In genomic region chr21:28992526-28993292, GRCh38 we compare ENCODE assay signal across 8 cellular contexts. TPM values are rescaled to one million over a fixed set of nuclear protein-coding genes. Genes with fewer than 3 reads are reported as not detected.
A peak's percentile ranks its signal among the peaks of the same experiment; 100 is the strongest.
DNase-seq lines count a peak whose midpoint lies in the region; ATAC-seq and TF ChIP-seq lines count a peak whose summit lies in the region.

A gene with protein sequence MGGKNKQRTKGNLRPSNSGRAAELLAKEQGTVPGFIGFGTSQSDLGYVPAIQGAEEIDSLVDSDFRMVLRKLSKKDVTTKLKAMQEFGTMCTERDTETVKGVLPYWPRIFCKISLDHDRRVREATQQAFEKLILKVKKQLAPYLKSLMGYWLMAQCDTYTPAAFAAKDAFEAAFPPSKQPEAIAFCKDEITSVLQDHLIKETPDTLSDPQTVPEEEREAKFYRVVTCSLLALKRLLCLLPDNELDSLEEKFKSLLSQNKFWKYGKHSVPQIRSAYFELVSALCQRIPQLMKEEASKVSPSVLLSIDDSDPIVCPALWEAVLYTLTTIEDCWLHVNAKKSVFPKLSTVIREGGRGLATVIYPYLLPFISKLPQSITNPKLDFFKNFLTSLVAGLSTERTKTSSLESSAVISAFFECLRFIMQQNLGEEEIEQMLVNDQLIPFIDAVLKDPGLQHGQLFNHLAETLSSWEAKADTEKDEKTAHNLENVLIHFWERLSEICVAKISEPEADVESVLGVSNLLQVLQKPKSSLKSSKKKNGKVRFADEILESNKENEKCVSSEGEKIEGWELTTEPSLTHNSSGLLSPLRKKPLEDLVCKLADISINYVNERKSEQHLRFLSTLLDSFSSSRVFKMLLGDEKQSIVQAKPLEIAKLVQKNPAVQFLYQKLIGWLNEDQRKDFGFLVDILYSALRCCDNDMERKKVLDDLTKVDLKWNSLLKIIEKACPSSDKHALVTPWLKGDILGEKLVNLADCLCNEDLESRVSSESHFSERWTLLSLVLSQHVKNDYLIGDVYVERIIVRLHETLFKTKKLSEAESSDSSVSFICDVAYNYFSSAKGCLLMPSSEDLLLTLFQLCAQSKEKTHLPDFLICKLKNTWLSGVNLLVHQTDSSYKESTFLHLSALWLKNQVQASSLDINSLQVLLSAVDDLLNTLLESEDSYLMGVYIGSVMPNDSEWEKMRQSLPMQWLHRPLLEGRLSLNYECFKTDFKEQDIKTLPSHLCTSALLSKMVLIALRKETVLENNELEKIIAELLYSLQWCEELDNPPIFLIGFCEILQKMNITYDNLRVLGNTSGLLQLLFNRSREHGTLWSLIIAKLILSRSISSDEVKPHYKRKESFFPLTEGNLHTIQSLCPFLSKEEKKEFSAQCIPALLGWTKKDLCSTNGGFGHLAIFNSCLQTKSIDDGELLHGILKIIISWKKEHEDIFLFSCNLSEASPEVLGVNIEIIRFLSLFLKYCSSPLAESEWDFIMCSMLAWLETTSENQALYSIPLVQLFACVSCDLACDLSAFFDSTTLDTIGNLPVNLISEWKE (N-terminal part only) (minus strand): TSS chr21:28992877. CDS start chr21:28992805, 72 bp downstream.

- no peaks in the 10 kb centered on the region for H3K9me3 ChIP-seq in left ventricle myocardium inferior (replicated peaks)

- H3K27ac ChIP-seq in left ventricle myocardium inferior (replicated peaks): peak within 1 kb of the TSS; percentile 92

- H3K4me3 Mint-ChIP-seq in progenitor cell of endocrine pancreas (ENCODE audit: low read depth): peak within 1 kb of the TSS; percentile 92

- intact Hi-C loops in T-helper 1 cell treated with Interleukin-12 subunit alpha and Interleukin-12 subunit beta and Interleukin-4 antibody, amounts not matched to agents 30 ng/mL and 1 ng/mL, for 36 hours (cut with micrococcal nuclease): loop anchor here (1.0 to 5.0 kb wide), 9 partner anchors 10 to 380 kb away; partner anchors contain the start of genes CCT8, RWDD2B and USP16
- intact Hi-C loops in left ventricle myocardium inferior (cut with micrococcal nuclease): no loop called here

- no peaks in the 10 kb centered on the region for H3K36me3 Mint-ChIP-seq in progenitor cell of endocrine pancreas (ENCODE audit: insufficient read depth)

- peaks cover 3% of the 10 kb centered on the region for H3K36me3 ChIP-seq in left ventricle myocardium inferior

- H3K27me3 ChIP-seq in left ventricle myocardium inferior (ENCODE audit: low read depth): no peaks in the 10 kb centered on the region

- peak within 1 kb of the TSS; percentile 73 for H3K4me3 ChIP-seq in left ventricle myocardium inferior

- H3K27me3 Mint-ChIP-seq in progenitor cell of endocrine pancreas: no peaks in the 10 kb centered on the region

- in situ Hi-C loops in GM13976 (cut with MboI; ENCODE audit: low sequenced_read_pairs, unreplicated experiment): no loop called here

- TF ChIP-seq CTCF in GM13976 (IDR thresholded peaks at IDR 0.05; ENCODE audit: borderline replicate concordance, control extremely low read depth, extremely low read depth, insufficient read depth, missing control alignments) (no peak), left ventricle myocardium inferior (IDR thresholded peaks at IDR 0.05; ENCODE audit: borderline replicate concordance) (peak; percentile 28), progenitor cell of endocrine pancreas (IDR thresholded peaks at IDR 0.05; ENCODE audit: unreplicated experiment) (no peak)

- H3K4me1 ChIP-seq in left ventricle myocardium inferior: peaks cover 36% of the 10 kb centered on the region

- peak; percentile 95 for DNase-seq in GM13976 (ENCODE audit: low spot score)
- DNase-seq in NCI-H146 treated with DMSO at 0.1 percent for 48 hours (lab: John Stamatoyannopoulos, UW; ENCODE audit: unreplicated experiment): peak; percentile 91
- DNase-seq in amniotic stem cell (lab: John Stamatoyannopoulos, UW): peak; percentile 98
- DNase-seq in left ventricle myocardium inferior: peak; percentile 98
- peak; percentile 94 for DNase-seq in progenitor cell of endocrine pancreas (ENCODE audit: low spot score, unreplicated experiment)
- peak; percentile 99 for DNase-seq in ureter (ENCODE audit: low spot score)

- no peaks in the 10 kb centered on the region for H3K9me3 Mint-ChIP-seq in progenitor cell of endocrine pancreas (ENCODE audit: low read depth)

- H3K4me1 Mint-ChIP-seq in progenitor cell of endocrine pancreas (ENCODE audit: low read depth): peaks cover 10% of the 10 kb centered on the region

- H3K27ac Mint-ChIP-seq in progenitor cell of endocrine pancreas: peak within 1 kb of the TSS; percentile 96

- peak; percentile 98 for ATAC-seq in HG02870 (IDR thresholded peaks at IDR 0.05; ENCODE audit: unreplicated experiment)

RNA-seq across cellular contexts. Expression of the gene that starts here (rescaled TPM):
- 28.1 and 29.2 TPM in 2 replicates for total RNA-seq in T-helper 1 cell treated with Interleukin-12 subunit alpha and Interleukin-12 subunit beta and Interleukin-4 antibody, amounts not matched to agents 30 ng/mL and 1 ng/mL, for 36 hours
- total RNA-seq in left ventricle myocardium inferior (16.6 TPM), progenitor cell of endocrine pancreas (27.0 and 29.2 TPM in 2 replicates), ureter (39.8 TPM)

Comparison
In these comparisons a context has a peak if more than half of its experiments do, and no peak if none do; other contexts are left out.
1. Peak in every context shown above with its lines: DNase-seq, ATAC-seq, H3K4me3 ChIP-seq and H3K27ac ChIP-seq.